Comparison of ENCODE assay signal across 3 cellular contexts in genomic region chr1:227070638-227071285, GRCh38.
TF ChIP-seq lines count a peak whose summit lies in the region.

No MANE protein-coding gene starts in this region.

TF ChIP-seq in HCT116, 20 proteins besides CTCF, POLR2A, EP300 and RAD21:
- TF ChIP-seq, protein P1, sequence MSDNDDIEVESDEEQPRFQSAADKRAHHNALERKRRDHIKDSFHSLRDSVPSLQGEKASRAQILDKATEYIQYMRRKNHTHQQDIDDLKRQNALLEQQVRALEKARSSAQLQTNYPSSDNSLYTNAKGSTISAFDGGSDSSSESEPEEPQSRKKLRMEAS (IDR thresholded peaks at IDR 0.05), result no peak
- TF ChIP-seq CBX3 (IDR thresholded peaks at IDR 0.05; ENCODE audit: low read depth) (no peak), CEBPB (IDR thresholded peaks at IDR 0.05; ENCODE audit: low read depth) (peak; percentile 39; the same call in 1 of the 2 replicates)

TF ChIP-seq in H1, 55 proteins besides CTCF, POLR2A, EP300 and RAD21:
- no peak for TF ChIP-seq NANOG (IDR thresholded peaks at IDR 0.05; ENCODE audit: insufficient read depth, low read depth, low read length, poor library complexity, severe bottlenecking)
- TF ChIP-seq SP4 (IDR thresholded peaks at IDR 0.05; ENCODE audit: low read length), result no peak
- TF ChIP-seq CEBPB (IDR thresholded peaks at IDR 0.05; ENCODE audit: low read depth, low read length), result 0 out of 2 replicates have a peak, but pooled peaks have one; percentile 20
- no peak for TF ChIP-seq TBP (IDR thresholded peaks at IDR 0.05; ENCODE audit: low read depth, low read length)

TF ChIP-seq in WTC11, 78 proteins besides CTCF, POLR2A, EP300 and RAD21:
- TF ChIP-seq FOXP4 (CRISPR knock-in tag; IDR thresholded peaks at IDR 0.05) (no peak), ZNF671 (CRISPR knock-in tag; IDR thresholded peaks at IDR 0.05) (no peak), ATF3 (CRISPR knock-in tag; conservative IDR thresholded peaks at IDR 0.05) (no peak), NFYB (CRISPR knock-in tag; conservative IDR thresholded peaks at IDR 0.05; ENCODE audit: low read depth) (no peak), EMX1 (CRISPR knock-in tag; IDR thresholded peaks at IDR 0.05) (no peak), ZNF232 (CRISPR knock-in tag; IDR thresholded peaks at IDR 0.05) (no peak), ZNF532 (CRISPR knock-in tag; IDR thresholded peaks at IDR 0.05; ENCODE audit: borderline replicate concordance) (no peak), JAZF1 (CRISPR knock-in tag; IDR thresholded peaks at IDR 0.05) (no peak), MXD4 (CRISPR knock-in tag; IDR thresholded peaks at IDR 0.05; ENCODE audit: borderline replicate concordance) (no peak), MYBL2 (CRISPR knock-in tag; IDR thresholded peaks at IDR 0.05) (no peak), ZNF423 (CRISPR knock-in tag; IDR thresholded peaks at IDR 0.05) (no peak), AR (CRISPR knock-in tag; IDR thresholded peaks at IDR 0.05) (no peak), RORB (CRISPR knock-in tag; IDR thresholded peaks at IDR 0.05) (no peak), NR3C1 (CRISPR knock-in tag; conservative IDR thresholded peaks at IDR 0.05; ENCODE audit: low read depth) (no peak), KAT7 (CRISPR knock-in tag; IDR thresholded peaks at IDR 0.05; ENCODE audit: borderline replicate concordance) (no peak), NR1H2 (CRISPR knock-in tag; IDR thresholded peaks at IDR 0.05) (no peak), PRRX2 (CRISPR knock-in tag; IDR thresholded peaks at IDR 0.05) (no peak)
- TF ChIP-seq, protein P2, sequence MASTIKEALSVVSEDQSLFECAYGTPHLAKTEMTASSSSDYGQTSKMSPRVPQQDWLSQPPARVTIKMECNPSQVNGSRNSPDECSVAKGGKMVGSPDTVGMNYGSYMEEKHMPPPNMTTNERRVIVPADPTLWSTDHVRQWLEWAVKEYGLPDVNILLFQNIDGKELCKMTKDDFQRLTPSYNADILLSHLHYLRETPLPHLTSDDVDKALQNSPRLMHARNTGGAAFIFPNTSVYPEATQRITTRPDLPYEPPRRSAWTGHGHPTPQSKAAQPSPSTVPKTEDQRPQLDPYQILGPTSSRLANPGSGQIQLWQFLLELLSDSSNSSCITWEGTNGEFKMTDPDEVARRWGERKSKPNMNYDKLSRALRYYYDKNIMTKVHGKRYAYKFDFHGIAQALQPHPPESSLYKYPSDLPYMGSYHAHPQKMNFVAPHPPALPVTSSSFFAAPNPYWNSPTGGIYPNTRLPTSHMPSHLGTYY (CRISPR knock-in tag; IDR thresholded peaks at IDR 0.05), result no peak
- TF ChIP-seq, protein P3, sequence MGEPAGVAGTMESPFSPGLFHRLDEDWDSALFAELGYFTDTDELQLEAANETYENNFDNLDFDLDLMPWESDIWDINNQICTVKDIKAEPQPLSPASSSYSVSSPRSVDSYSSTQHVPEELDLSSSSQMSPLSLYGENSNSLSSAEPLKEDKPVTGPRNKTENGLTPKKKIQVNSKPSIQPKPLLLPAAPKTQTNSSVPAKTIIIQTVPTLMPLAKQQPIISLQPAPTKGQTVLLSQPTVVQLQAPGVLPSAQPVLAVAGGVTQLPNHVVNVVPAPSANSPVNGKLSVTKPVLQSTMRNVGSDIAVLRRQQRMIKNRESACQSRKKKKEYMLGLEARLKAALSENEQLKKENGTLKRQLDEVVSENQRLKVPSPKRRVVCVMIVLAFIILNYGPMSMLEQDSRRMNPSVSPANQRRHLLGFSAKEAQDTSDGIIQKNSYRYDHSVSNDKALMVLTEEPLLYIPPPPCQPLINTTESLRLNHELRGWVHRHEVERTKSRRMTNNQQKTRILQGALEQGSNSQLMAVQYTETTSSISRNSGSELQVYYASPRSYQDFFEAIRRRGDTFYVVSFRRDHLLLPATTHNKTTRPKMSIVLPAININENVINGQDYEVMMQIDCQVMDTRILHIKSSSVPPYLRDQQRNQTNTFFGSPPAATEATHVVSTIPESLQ (CRISPR knock-in tag; IDR thresholded peaks at IDR 0.05), result no peak
